ENCODE assay signal across 1 cellular context in the genomic region with DNA sequence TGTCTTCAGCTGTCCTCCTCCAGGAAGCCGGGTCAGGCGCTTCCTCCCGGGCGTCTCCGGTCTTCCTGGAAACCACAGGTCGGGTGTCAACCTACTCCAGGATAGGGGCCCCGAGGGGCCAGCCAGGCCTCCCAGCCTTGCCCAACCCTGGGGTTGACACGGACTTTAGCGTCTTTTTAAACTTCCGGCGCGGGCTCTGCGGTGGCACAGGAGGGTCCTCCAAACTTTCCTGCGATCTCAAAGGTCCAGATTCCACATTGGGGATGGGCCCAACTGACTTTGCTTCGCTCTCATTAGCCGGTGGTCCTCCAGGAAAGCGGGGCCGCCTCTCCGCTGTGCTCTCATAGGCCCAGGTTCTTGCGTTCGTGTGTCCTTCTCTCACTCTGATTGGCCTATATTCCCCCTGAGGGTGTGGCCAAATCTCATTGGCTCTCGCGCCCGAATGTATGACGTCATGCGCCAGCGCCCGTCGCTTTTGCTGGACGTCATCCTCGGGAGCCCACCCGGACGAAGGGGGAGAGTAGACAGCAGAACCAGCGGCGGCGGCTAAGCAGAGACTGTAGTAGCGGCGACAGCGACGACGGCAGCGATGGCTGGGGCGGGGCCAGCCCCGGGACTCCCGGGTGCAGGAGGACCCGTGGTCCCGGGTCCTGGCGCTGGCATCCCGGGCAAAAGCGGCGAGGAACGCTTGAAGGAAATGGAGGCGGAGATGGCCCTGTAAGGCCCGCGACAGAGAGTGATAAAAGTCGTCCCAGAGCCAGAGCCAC.
A peak's percentile ranks its signal among the peaks of the same experiment; 100 is the strongest.
TF ChIP-seq lines count a peak whose summit lies in the region.

A gene with protein sequence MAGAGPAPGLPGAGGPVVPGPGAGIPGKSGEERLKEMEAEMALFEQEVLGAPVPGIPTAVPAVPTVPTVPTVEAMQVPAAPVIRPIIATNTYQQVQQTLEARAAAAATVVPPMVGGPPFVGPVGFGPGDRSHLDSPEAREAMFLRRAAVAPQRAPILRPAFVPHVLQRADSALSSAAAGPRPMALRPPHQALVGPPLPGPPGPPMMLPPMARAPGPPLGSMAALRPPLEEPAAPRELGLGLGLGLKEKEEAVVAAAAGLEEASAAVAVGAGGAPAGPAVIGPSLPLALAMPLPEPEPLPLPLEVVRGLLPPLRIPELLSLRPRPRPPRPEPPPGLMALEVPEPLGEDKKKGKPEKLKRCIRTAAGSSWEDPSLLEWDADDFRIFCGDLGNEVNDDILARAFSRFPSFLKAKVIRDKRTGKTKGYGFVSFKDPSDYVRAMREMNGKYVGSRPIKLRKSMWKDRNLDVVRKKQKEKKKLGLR (plus strand): TSS at position 472 of the 767 bp plus-strand sequence. CDS start 118 bp downstream, at position 590.

TF ChIP-seq in HepG2, 621 proteins besides CTCF, POLR2A, EP300 and RAD21 (continued from another document and continues in another):
- TF ChIP-seq BCLAF1 (IDR thresholded peaks at IDR 0.05) (no peak), SAFB2 (CRISPR knock-in tag; IDR thresholded peaks at IDR 0.05; ENCODE audit: borderline replicate concordance, low read depth) (no peak), ESRRA (CRISPR knock-in tag; IDR thresholded peaks at IDR 0.05; ENCODE audit: low read depth) (peak; percentile 64), HNRNPL (IDR thresholded peaks at IDR 0.05; ENCODE audit: low read depth, low read length) (0 out of 2 replicates have a peak, but pooled peaks have one; percentile 81), PAWR (CRISPR knock-in tag; IDR thresholded peaks at IDR 0.05; ENCODE audit: borderline replicate concordance) (no peak), HDAC2 (CRISPR knock-in tag; IDR thresholded peaks at IDR 0.05) (peak; percentile 95), ZNF383 (CRISPR knock-in tag; IDR thresholded peaks at IDR 0.05; ENCODE audit: borderline replicate concordance) (no peak), KLF12 (CRISPR knock-in tag; IDR thresholded peaks at IDR 0.05; ENCODE audit: borderline replicate concordance) (peak; percentile 76; the same call in 1 of the 2 replicates), ZNF136 (CRISPR knock-in tag; IDR thresholded peaks at IDR 0.05; ENCODE audit: low read depth) (no peak), SIX4 (CRISPR knock-in tag; IDR thresholded peaks at IDR 0.05) (0 out of 2 replicates have a peak, but pooled peaks have one; percentile 59), JUNB (CRISPR knock-in tag; IDR thresholded peaks at IDR 0.05; ENCODE audit: borderline replicate concordance) (no peak), STAT6 (CRISPR knock-in tag; IDR thresholded peaks at IDR 0.05; ENCODE audit: borderline replicate concordance) (no peak), ZNF331 (CRISPR knock-in tag; IDR thresholded peaks at IDR 0.05) (peak; percentile 59; the same call in 1 of the 2 replicates), AGO1 (IDR thresholded peaks at IDR 0.05; ENCODE audit: low read depth, low read length, poor library complexity, severe bottlenecking) (no peak), ZNF790 (CRISPR knock-in tag; IDR thresholded peaks at IDR 0.05; ENCODE audit: borderline replicate concordance) (0 out of 2 replicates have a peak, but pooled peaks have one; percentile 57), TMF1 (CRISPR knock-in tag; IDR thresholded peaks at IDR 0.05; ENCODE audit: low read depth) (no peak), ZSCAN30 (CRISPR knock-in tag; IDR thresholded peaks at IDR 0.05) (no peak), MATR3 (CRISPR knock-in tag; IDR thresholded peaks at IDR 0.05) (no peak), ZNF607 (CRISPR knock-in tag; IDR thresholded peaks at IDR 0.05; ENCODE audit: borderline replicate concordance) (no peak), ETV5 (CRISPR knock-in tag; IDR thresholded peaks at IDR 0.05; ENCODE audit: borderline replicate concordance) (peak; percentile 75), ZNF546 (CRISPR knock-in tag; conservative IDR thresholded peaks at IDR 0.05) (no peak), ZFAT (CRISPR knock-in tag; conservative IDR thresholded peaks at IDR 0.05) (no peak), ZNF180 (CRISPR knock-in tag; IDR thresholded peaks at IDR 0.05; ENCODE audit: borderline replicate concordance, low read depth) (no peak; the same call in 1 of the 2 replicates), FOXA1 (IDR thresholded peaks at IDR 0.05) (no peak), FOXA1 (CRISPR knock-in tag; IDR thresholded peaks at IDR 0.05) (no peak), ZNF737 (CRISPR knock-in tag; IDR thresholded peaks at IDR 0.05; ENCODE audit: borderline replicate concordance) (no peak), SMAD1 (CRISPR knock-in tag; IDR thresholded peaks at IDR 0.05; ENCODE audit: borderline replicate concordance, low read depth) (no peak), ATM (IDR thresholded peaks at IDR 0.05; ENCODE audit: borderline replicate concordance) (no peak), KDM1A (CRISPR knock-in tag; IDR thresholded peaks at IDR 0.05) (no peak), RBM39 (IDR thresholded peaks at IDR 0.05; ENCODE audit: low read depth, low read length, poor library complexity, severe bottlenecking) (peak; percentile 84), ZNF350 (CRISPR knock-in tag; IDR thresholded peaks at IDR 0.05; ENCODE audit: borderline replicate concordance, low read depth) (peak; percentile 84; the same call in 1 of the 2 replicates), ZSCAN20 (CRISPR knock-in tag; IDR thresholded peaks at IDR 0.05; ENCODE audit: borderline replicate concordance) (no peak), TCF12 (IDR thresholded peaks at IDR 0.05) (no peak), TCF12 (CRISPR knock-in tag; IDR thresholded peaks at IDR 0.05) (0 out of 2 replicates have a peak, but pooled peaks have one; percentile 58), ZKSCAN8 (CRISPR knock-in tag; IDR thresholded peaks at IDR 0.05; ENCODE audit: borderline replicate concordance) (no peak), NCOA5 (CRISPR knock-in tag; IDR thresholded peaks at IDR 0.05) (no peak), HDAC6 (IDR thresholded peaks at IDR 0.05; ENCODE audit: low read depth, low read length) (no peak), JUND (CRISPR knock-in tag; IDR thresholded peaks at IDR 0.05) (peak; percentile 65; the same call in 1 of the 2 replicates), WIZ (CRISPR knock-in tag; IDR thresholded peaks at IDR 0.05) (peak; percentile 33; the same call in 1 of the 2 replicates), ZNF367 (CRISPR knock-in tag; IDR thresholded peaks at IDR 0.05; ENCODE audit: borderline replicate concordance) (no peak), ZNF510 (CRISPR knock-in tag; IDR thresholded peaks at IDR 0.05; ENCODE audit: low read depth) (no peak), PHB2 (IDR thresholded peaks at IDR 0.05; ENCODE audit: partially characterized antibody) (no peak), ZNF20 (CRISPR knock-in tag; IDR thresholded peaks at IDR 0.05) (no peak), KDM2A (CRISPR knock-in tag; IDR thresholded peaks at IDR 0.05; ENCODE audit: borderline replicate concordance, low read depth) (peak; percentile 90), MXD4 (CRISPR knock-in tag; IDR thresholded peaks at IDR 0.05) (peak; percentile 63; the same call in 1 of the 2 replicates), ZNF468 (CRISPR knock-in tag; IDR thresholded peaks at IDR 0.05) (no peak), RFX3 (CRISPR knock-in tag; IDR thresholded peaks at IDR 0.05) (no peak), HNRNPUL1 (IDR thresholded peaks at IDR 0.05; ENCODE audit: low read depth, low read length) (no peak), ZNF225 (CRISPR knock-in tag; IDR thresholded peaks at IDR 0.05) (no peak), U2AF1 (optimal IDR thresholded peaks at IDR 0.05; ENCODE audit: low read depth, low read length) (no peak), GZF1 (CRISPR knock-in tag; IDR thresholded peaks at IDR 0.05) (no peak)
- TF ChIP-seq, protein P1, sequence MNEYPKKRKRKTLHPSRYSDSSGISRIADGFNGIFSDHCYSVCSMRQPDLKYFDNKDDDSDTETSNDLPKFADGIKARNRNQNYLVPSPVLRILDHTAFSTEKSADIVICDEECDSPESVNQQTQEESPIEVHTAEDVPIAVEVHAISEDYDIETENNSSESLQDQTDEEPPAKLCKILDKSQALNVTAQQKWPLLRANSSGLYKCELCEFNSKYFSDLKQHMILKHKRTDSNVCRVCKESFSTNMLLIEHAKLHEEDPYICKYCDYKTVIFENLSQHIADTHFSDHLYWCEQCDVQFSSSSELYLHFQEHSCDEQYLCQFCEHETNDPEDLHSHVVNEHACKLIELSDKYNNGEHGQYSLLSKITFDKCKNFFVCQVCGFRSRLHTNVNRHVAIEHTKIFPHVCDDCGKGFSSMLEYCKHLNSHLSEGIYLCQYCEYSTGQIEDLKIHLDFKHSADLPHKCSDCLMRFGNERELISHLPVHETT (CRISPR knock-in tag; conservative IDR thresholded peaks at IDR 0.05): 0 out of 2 replicates have a peak, but pooled peaks have one; percentile 43
- TF ChIP-seq, protein P2, sequence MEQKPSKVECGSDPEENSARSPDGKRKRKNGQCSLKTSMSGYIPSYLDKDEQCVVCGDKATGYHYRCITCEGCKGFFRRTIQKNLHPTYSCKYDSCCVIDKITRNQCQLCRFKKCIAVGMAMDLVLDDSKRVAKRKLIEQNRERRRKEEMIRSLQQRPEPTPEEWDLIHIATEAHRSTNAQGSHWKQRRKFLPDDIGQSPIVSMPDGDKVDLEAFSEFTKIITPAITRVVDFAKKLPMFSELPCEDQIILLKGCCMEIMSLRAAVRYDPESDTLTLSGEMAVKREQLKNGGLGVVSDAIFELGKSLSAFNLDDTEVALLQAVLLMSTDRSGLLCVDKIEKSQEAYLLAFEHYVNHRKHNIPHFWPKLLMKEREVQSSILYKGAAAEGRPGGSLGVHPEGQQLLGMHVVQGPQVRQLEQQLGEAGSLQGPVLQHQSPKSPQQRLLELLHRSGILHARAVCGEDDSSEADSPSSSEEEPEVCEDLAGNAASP (CRISPR knock-in tag; IDR thresholded peaks at IDR 0.05; ENCODE audit: borderline replicate concordance): 0 out of 2 replicates have a peak, but pooled peaks have one; percentile 26
- TF ChIP-seq, protein P3, sequence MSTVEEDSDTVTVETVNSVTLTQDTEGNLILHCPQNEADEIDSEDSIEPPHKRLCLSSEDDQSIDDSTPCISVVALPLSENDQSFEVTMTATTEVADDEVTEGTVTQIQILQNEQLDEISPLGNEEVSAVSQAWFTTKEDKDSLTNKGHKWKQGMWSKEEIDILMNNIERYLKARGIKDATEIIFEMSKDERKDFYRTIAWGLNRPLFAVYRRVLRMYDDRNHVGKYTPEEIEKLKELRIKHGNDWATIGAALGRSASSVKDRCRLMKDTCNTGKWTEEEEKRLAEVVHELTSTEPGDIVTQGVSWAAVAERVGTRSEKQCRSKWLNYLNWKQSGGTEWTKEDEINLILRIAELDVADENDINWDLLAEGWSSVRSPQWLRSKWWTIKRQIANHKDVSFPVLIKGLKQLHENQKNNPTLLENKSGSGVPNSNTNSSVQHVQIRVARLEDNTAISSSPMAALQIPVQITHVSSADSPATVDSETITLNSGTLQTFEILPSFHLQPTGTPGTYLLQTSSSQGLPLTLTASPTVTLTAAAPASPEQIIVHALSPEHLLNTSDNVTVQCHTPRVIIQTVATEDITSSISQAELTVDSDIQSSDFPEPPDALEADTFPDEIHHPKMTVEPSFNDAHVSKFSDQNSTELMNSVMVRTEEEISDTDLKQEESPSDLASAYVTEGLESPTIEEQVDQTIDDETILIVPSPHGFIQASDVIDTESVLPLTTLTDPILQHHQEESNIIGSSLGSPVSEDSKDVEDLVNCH (CRISPR knock-in tag; IDR thresholded peaks at IDR 0.05): no peak
- TF ChIP-seq, protein P4, sequence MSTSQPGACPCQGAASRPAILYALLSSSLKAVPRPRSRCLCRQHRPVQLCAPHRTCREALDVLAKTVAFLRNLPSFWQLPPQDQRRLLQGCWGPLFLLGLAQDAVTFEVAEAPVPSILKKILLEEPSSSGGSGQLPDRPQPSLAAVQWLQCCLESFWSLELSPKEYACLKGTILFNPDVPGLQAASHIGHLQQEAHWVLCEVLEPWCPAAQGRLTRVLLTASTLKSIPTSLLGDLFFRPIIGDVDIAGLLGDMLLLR (CRISPR knock-in tag; IDR thresholded peaks at IDR 0.05): peak; percentile 59; the same call in 1 of the 2 replicates
- TF ChIP-seq, protein P5, sequence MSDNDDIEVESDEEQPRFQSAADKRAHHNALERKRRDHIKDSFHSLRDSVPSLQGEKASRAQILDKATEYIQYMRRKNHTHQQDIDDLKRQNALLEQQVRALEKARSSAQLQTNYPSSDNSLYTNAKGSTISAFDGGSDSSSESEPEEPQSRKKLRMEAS (IDR thresholded peaks at IDR 0.05): peak; percentile 69
